10 cellular contexts compared by ENCODE assay signal in genomic region chr5:139105621-139106071, GRCh38.
DNase-seq lines count a peak whose midpoint lies in the region; ATAC-seq lines count a peak whose summit lies in the region.
"Had no signal": no experiment of that assay in that cellular context is flagged by ENCODE, and none has a peak within 500 bp of the region (broad histone marks: within the 10 kb centered on the region; RNA-seq: fewer than 3 reads in every experiment).

No MANE protein-coding gene starts in this region.

- ATAC-seq in HG03025 (IDR thresholded peaks at IDR 0.05; ENCODE audit: low FRiP score, unreplicated experiment) (no peak), esophagus mucosa (no peak), GM19467 (IDR thresholded peaks at IDR 0.05; ENCODE audit: unreplicated experiment) (no peak)

- no peak overlapping the region for H3K27ac ChIP-seq in BLaER1 treated with 17β-estradiol and CSF1 and Interleukin-3, amounts not matched to agents 10 nM and 100 nM
- H3K27ac ChIP-seq in caudate nucleus (ENCODE audit: low read depth, low read length) = peak overlapping the region; percentile 87

- peaks cover 0 to 32% (median 3%) of the 10 kb centered on the region in 11 experiments; a peak in 5 of 22 replicates for H4K20me1 ChIP-seq in BLaER1 treated with 17β-estradiol and CSF1 and Interleukin-3, amounts not matched to agents 10 nM and 100 nM

- H3K4me2 ChIP-seq in BLaER1 treated with 17β-estradiol and CSF1 and Interleukin-3, amounts not matched to agents 10 nM and 100 nM = peak overlapping the region in 8 of 11 experiments; percentile 5 to 57 (median 33); a peak in 10 of 22 replicates

- peaks cover 0 to 15% (median 3%) of the 10 kb centered on the region in 11 experiments; a peak in 8 of 22 replicates for H3K27me3 ChIP-seq in BLaER1 treated with 17β-estradiol and CSF1 and Interleukin-3, amounts not matched to agents 10 nM and 100 nM
- H3K27me3 ChIP-seq in neuron (ENCODE audit: insufficient read depth, low read length) = no peaks in the 10 kb centered on the region

- H3K4me1 ChIP-seq in BLaER1 treated with 17β-estradiol and CSF1 and Interleukin-3, amounts not matched to agents 10 nM and 100 nM = peaks cover 0 to 13% (median 6%) of the 10 kb centered on the region in 10 experiments; a peak in 6 of 20 replicates
- peaks cover 39% of the 10 kb centered on the region for H3K4me1 ChIP-seq in neuron (ENCODE audit: insufficient read depth, low read length)

- peak overlapping the region; percentile 8 for H2AFZ ChIP-seq in neuron (ENCODE audit: low read depth, low read length)

- H3K36me3 ChIP-seq in BLaER1 treated with 17β-estradiol and CSF1 and Interleukin-3, amounts not matched to agents 10 nM and 100 nM = peaks cover 0 to 58% (median 0%) of the 10 kb centered on the region in 11 experiments; a peak in 4 of 22 replicates
- H3K36me3 ChIP-seq in neuron (ENCODE audit: insufficient read depth, low read length) = peaks cover 3% of the 10 kb centered on the region

- H3K9ac ChIP-seq in BLaER1 treated with 17β-estradiol and CSF1 and Interleukin-3, amounts not matched to agents 10 nM and 100 nM = no peak overlapping the region

- peak; percentile 59 for DNase-seq in NCI-H2081 treated with DMSO at 0.1 percent for 48 hours (lab: John Stamatoyannopoulos, UW)
- peak in 25 of 61 donors; percentile 19 to 85 (median 49) for DNase-seq in caudate nucleus (lab: John Stamatoyannopoulos, UW)
- no peak for DNase-seq in activated CD4-positive, alpha-beta T cell treated with anti-CD3 and anti-CD28 coated beads for 4 hours
- DNase-seq: SW 1271 had no signal

- H3K9me3 ChIP-seq in BLaER1 treated with 17β-estradiol and CSF1 and Interleukin-3, amounts not matched to agents 10 nM and 100 nM (replicated peaks in 1 of 11) = no peaks in the 10 kb centered on the region
- no peaks in the 10 kb centered on the region for H3K9me3 ChIP-seq in neuron (ENCODE audit: low read length)

- H3K4me3 ChIP-seq in BLaER1 treated with 17β-estradiol and CSF1 and Interleukin-3, amounts not matched to agents 10 nM and 100 nM = no peak overlapping the region
- H3K4me3 ChIP-seq in neuron (ENCODE audit: low read length) = peak overlapping the region; percentile 30
- H3K4me3 ChIP-seq: lung had no signal
